Comparison of ENCODE assay signal across 32 cellular contexts in genomic region chr4:22091351-22091731, GRCh38.
DNase-seq lines count a peak whose midpoint lies in the region; FAIRE-seq and TF ChIP-seq lines count a peak whose summit lies in the region.
"Had no signal": no experiment of that assay in that cellular context is flagged by ENCODE, and none has a peak within 500 bp of the region (broad histone marks: within the 10 kb centered on the region; RNA-seq: fewer than 3 reads in every experiment).

No MANE protein-coding gene starts in this region.

- no peak for TF ChIP-seq CTCF in D721Med (IDR thresholded peaks at IDR 0.05; ENCODE audit: insufficient read depth, missing control alignments)
- peak; percentile 24 for TF ChIP-seq CTCF in epithelial cell of proximal tubule (conservative IDR thresholded peaks at IDR 0.05; ENCODE audit: low read depth, low read length)
- peak; percentile 36 for TF ChIP-seq CTCF in neural progenitor cell (IDR thresholded peaks at IDR 0.05)
- no peak for TF ChIP-seq CTCF in transverse colon (IDR thresholded peaks at IDR 0.05)
- TF ChIP-seq CTCF in left ventricle myocardium inferior (IDR thresholded peaks at IDR 0.05; ENCODE audit: borderline replicate concordance), result no peak

- H3K9me3 Mint-ChIP-seq in neural progenitor cell, result peaks cover 6% of the 10 kb centered on the region
- H3K9me3 Mint-ChIP-seq in T-helper 2 cell treated with Interferon-gamma antibody and Interleukin-4, amounts not matched to agents 5 μg/mL and 100 μg/mL, for 36 hours, result peaks cover under 1% of the 10 kb centered on the region

- H2AFZ ChIP-seq in neural progenitor cell (replicated peaks), result no peak overlapping the region

- H3K4me3 Mint-ChIP-seq in neural progenitor cell, result no peak overlapping the region
- H3K4me3 Mint-ChIP-seq in T-helper 2 cell treated with Interferon-gamma antibody and Interleukin-4, amounts not matched to agents 5 μg/mL and 100 μg/mL, for 36 hours, result no peak overlapping the region
- H3K4me3 Mint-ChIP-seq: activated naive CD8-positive, alpha-beta T cell; activated T-cell treated with anti-CD3 and anti-CD28 coated beads, Interleukin-2, amount 50 U/mL, for 24 hours; CD14-positive monocyte; naive thymus-derived CD8-positive, alpha-beta T cell; stimulated activated naive B cell treated with anti-CD40 and anti-IgM and Interleukin-4, amounts not matched to agents 10 μg/mL and 1 μg/mL and 100 μg/mL, for 72 hours had no signal

- H3K4me3 ChIP-seq in NT2/D1 (ENCODE audit: insufficient read length, low read depth), result no peak overlapping the region
- H3K4me3 ChIP-seq in epithelial cell of proximal tubule (ENCODE audit: low read depth, low read length), result no peak overlapping the region
- H3K4me3 ChIP-seq in neural progenitor cell, result no peak overlapping the region
- no peak overlapping the region for H3K4me3 ChIP-seq in transverse colon
- H3K4me3 ChIP-seq in left ventricle myocardium inferior, result no peak overlapping the region
- H3K4me3 ChIP-seq: coronary artery, skin epidermis had no signal

- peaks cover 5% of the 10 kb centered on the region for H3K4me1 Mint-ChIP-seq in neural progenitor cell
- no peaks in the 10 kb centered on the region for H3K4me1 Mint-ChIP-seq in T-helper 2 cell treated with Interferon-gamma antibody and Interleukin-4, amounts not matched to agents 5 μg/mL and 100 μg/mL, for 36 hours (ENCODE audit: low read depth)
- H3K4me1 Mint-ChIP-seq: CD14-positive monocyte; naive thymus-derived CD8-positive, alpha-beta T cell; stimulated activated naive B cell treated with anti-CD40 and anti-IgM and Interleukin-4, amounts not matched to agents 10 μg/mL and 1 μg/mL and 100 μg/mL, for 72 hours had no signal

- H3K27me3 ChIP-seq in NT2/D1 (ENCODE audit: insufficient read depth, insufficient read length) (no peaks in the 10 kb centered on the region), neural progenitor cell (no peaks in the 10 kb centered on the region), transverse colon (no peaks in the 10 kb centered on the region), left ventricle myocardium inferior (ENCODE audit: low read depth) (no peaks in the 10 kb centered on the region)

- no peak overlapping the region for H3K27ac Mint-ChIP-seq in neural progenitor cell
- no peak overlapping the region for H3K27ac Mint-ChIP-seq in T-helper 2 cell treated with Interferon-gamma antibody and Interleukin-4, amounts not matched to agents 5 μg/mL and 100 μg/mL, for 36 hours
- H3K27ac Mint-ChIP-seq: activated naive CD8-positive, alpha-beta T cell; activated T-cell treated with anti-CD3 and anti-CD28 coated beads, Interleukin-2, amount 50 U/mL, for 24 hours; CD14-positive monocyte; naive thymus-derived CD8-positive, alpha-beta T cell; stimulated activated naive B cell treated with anti-CD40 and anti-IgM and Interleukin-4, amounts not matched to agents 10 μg/mL and 1 μg/mL and 100 μg/mL, for 72 hours had no signal

- DNase-seq in D721Med (ENCODE audit: insufficient read length, low spot score), result no peak
- DNase-seq in NT2/D1 (ENCODE audit: low read depth, low spot score), result peak; percentile 13
- no peak for DNase-seq in epithelial cell of proximal tubule (ENCODE audit: low read depth)
- DNase-seq in neural progenitor cell (ENCODE audit: low spot score), result peak; percentile 37
- no peak for DNase-seq in H4 (ENCODE audit: low spot score)
- DNase-seq in T-helper 2 cell treated with Interferon-gamma antibody and Interleukin-4, amounts not matched to agents 5 μg/mL and 100 μg/mL, for 36 hours (ENCODE audit: low spot score), result no peak
- no peak for DNase-seq in transverse colon
- no peak for DNase-seq in left ventricle myocardium inferior
- DNase-seq: activated CD4-positive, alpha-beta T cell treated with anti-CD3 and anti-CD28 coated beads, Interleukin-2, amount 50 U/mL, for 1 hour; activated CD4-positive, CD25-positive, alpha-beta regulatory T cell; activated effector memory CD4-positive, alpha-beta T cell treated with anti-CD3 and anti-CD28 coated beads, Interleukin-2, amount 50 U/mL, for 16 hours; activated T-cell treated with anti-CD3 and anti-CD28 coated beads, Interleukin-2, amount 50 U/mL, for 24 hours; anterior cingulate cortex; Caco-2; effector CD8-positive, alpha-beta T cell; GOT3; kidney; midbrain; naive thymus-derived CD8-positive, alpha-beta T cell; NCI-H1048; NCI-H1694; NCI-H510A treated with DMSO at 0.1 percent for 48 hours; retina; SHP77 treated with DMSO at 0.1 percent for 48 hours; stimulated activated naive B cell treated with anti-CD40 and anti-IgM and Interleukin-4, amounts not matched to agents 10 μg/mL and 1 μg/mL and 100 μg/mL, for 72 hours; T1000 had no signal

- H3F3A ChIP-seq in neural progenitor cell (ENCODE audit: low read depth), result no peaks in the 10 kb centered on the region

- H3K27ac ChIP-seq in neural progenitor cell (no peak overlapping the region), transverse colon (no peak overlapping the region), left ventricle myocardium inferior (replicated peaks) (no peak overlapping the region)
- H3K27ac ChIP-seq: coronary artery, epithelial cell of prostate, skin epidermis had no signal

- H3K9me3 ChIP-seq in NT2/D1 (ENCODE audit: insufficient read depth, low read length) (peaks cover 4% of the 10 kb centered on the region; the same call in 1 of the 2 replicates), neural progenitor cell (ENCODE audit: low read depth) (no peaks in the 10 kb centered on the region), transverse colon (no peaks in the 10 kb centered on the region), left ventricle myocardium inferior (replicated peaks) (peaks cover 21% of the 10 kb centered on the region)
- H3K9me3 ChIP-seq: Caco-2 had no signal

- in situ Hi-C loops in transverse colon (cut with MboI; ENCODE audit: low pct_ligation_motif_present in 1 of 4, low pct_unique_long_range_greater_than_20kb in 1 of 4, low sequenced_read_pairs in 3 of 4), result no loop called here

- H3K27me3 Mint-ChIP-seq in neural progenitor cell (ENCODE audit: insufficient read depth, low read depth), result no peaks in the 10 kb centered on the region
- no peaks in the 10 kb centered on the region for H3K27me3 Mint-ChIP-seq in T-helper 2 cell treated with Interferon-gamma antibody and Interleukin-4, amounts not matched to agents 5 μg/mL and 100 μg/mL, for 36 hours (ENCODE audit: low read depth)
- H3K27me3 Mint-ChIP-seq: activated naive CD8-positive, alpha-beta T cell; activated T-cell treated with anti-CD3 and anti-CD28 coated beads, Interleukin-2, amount 50 U/mL, for 24 hours; naive thymus-derived CD8-positive, alpha-beta T cell; stimulated activated naive B cell treated with anti-CD40 and anti-IgM and Interleukin-4, amounts not matched to agents 10 μg/mL and 1 μg/mL and 100 μg/mL, for 72 hours had no signal

- intact Hi-C loops in transverse colon (cut with DNase I; ENCODE audit: low total_unique reads) (no loop called here), left ventricle myocardium inferior (cut with micrococcal nuclease) (no loop called here)

- no peak for TF ChIP-seq EP300 in transverse colon (IDR thresholded peaks at IDR 0.05; ENCODE audit: low read depth)

- H4K20me1 ChIP-seq in neural progenitor cell (ENCODE audit: low read depth), result no peaks in the 10 kb centered on the region

- H3K9ac ChIP-seq in NT2/D1 (ENCODE audit: insufficient read length, low read depth) (no peak overlapping the region), neural progenitor cell (no peak overlapping the region)

- H3K4me1 ChIP-seq in NT2/D1 (ENCODE audit: insufficient read depth, insufficient read length), result no peaks in the 10 kb centered on the region
- H3K4me1 ChIP-seq in neural progenitor cell, result no peaks in the 10 kb centered on the region
- no peaks in the 10 kb centered on the region for H3K4me1 ChIP-seq in transverse colon
- no peaks in the 10 kb centered on the region for H3K4me1 ChIP-seq in left ventricle myocardium inferior
- H3K4me1 ChIP-seq: Caco-2 had no signal

- FAIRE-seq in D721Med (lab: Jason Lieb, UNC), result peak; percentile 86
- FAIRE-seq: GM18507, kidney had no signal

- H3K36me3 Mint-ChIP-seq in neural progenitor cell, result no peaks in the 10 kb centered on the region
- H3K36me3 Mint-ChIP-seq in T-helper 2 cell treated with Interferon-gamma antibody and Interleukin-4, amounts not matched to agents 5 μg/mL and 100 μg/mL, for 36 hours (ENCODE audit: low read depth), result no peaks in the 10 kb centered on the region
- H3K36me3 Mint-ChIP-seq: activated naive CD8-positive, alpha-beta T cell; CD14-positive monocyte; stimulated activated naive B cell treated with anti-CD40 and anti-IgM and Interleukin-4, amounts not matched to agents 10 μg/mL and 1 μg/mL and 100 μg/mL, for 72 hours had no signal

- no peak overlapping the region for H3K4me2 ChIP-seq in neural progenitor cell

- TF ChIP-seq POLR2A in transverse colon (IDR thresholded peaks at IDR 0.05), result no peak

- H3K79me2 ChIP-seq in neural progenitor cell (ENCODE audit: low read depth), result no peaks in the 10 kb centered on the region

- H3K36me3 ChIP-seq in NT2/D1 (ENCODE audit: insufficient read depth, insufficient read length, low read length), result no peaks in the 10 kb centered on the region
- H3K36me3 ChIP-seq in neural progenitor cell, result no peaks in the 10 kb centered on the region
- H3K36me3 ChIP-seq in transverse colon, result no peaks in the 10 kb centered on the region
- no peaks in the 10 kb centered on the region for H3K36me3 ChIP-seq in left ventricle myocardium inferior

Comparison
In these comparisons a context has a peak if more than half of its experiments do, and no peak if none do; other contexts are left out.
1. DNase-seq: peak in NT2/D1 (single experiment) and neural progenitor cell (single experiment); none in D721Med (single experiment), epithelial cell of proximal tubule (single experiment), H4 (single experiment), T-helper 2 cell treated with Interferon-gamma antibody and Interleukin-4, amounts not matched to agents 5 μg/mL and 100 μg/mL, for 36 hours (single experiment), transverse colon (single experiment) and left ventricle myocardium inferior (single experiment).
2. CTCF ChIP-seq: peak in epithelial cell of proximal tubule (single experiment) and neural progenitor cell (single experiment); none in D721Med (single experiment), transverse colon (0 of 5) and left ventricle myocardium inferior (single experiment).